Comparison of ENCODE assay signal across 9 cellular contexts in the genomic region with DNA sequence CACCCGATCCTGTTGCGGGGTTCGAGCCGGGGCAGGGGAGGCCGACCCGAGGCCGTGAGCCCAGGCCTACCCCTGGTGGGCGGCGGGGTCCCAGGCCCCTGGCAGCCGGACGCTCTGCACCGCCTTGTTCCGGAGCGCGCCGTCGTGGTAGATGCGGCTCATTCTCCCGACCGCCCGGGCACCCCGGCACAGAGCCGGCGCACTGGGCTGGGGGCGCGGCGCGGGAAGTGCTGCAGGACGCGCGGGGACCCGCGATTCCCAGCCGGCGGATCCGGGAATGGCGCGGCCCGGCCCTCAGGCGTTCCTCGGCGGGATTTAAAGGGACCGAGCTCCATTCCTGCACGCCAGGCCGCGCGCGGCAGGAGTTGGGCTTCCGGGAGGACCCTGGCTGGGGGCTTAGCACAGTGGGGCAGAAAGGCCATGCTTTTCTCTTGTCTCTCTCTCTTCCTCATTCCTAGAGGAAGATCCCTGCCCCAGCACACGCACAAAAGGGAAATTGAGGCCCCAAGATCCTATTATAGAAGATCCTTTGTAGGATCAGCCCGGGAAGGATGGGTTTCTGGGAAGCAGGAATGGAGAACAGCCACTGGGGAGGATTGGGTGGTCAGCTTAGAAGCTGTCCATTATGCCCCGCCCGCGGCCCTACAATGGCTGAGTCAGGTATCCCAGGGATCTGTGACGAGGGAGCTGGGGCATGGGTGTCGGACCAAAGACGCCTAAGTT. TPM values are rescaled to one million over a fixed set of nuclear protein-coding genes. Genes with fewer than 3 reads are reported as not detected.
DNase-seq lines count a peak whose midpoint lies in the region; ATAC-seq and TF ChIP-seq lines count a peak whose summit lies in the region.
"Had no signal": no experiment of that assay in that cellular context is flagged by ENCODE, and none has a peak within 500 bp of the region (broad histone marks: within the 10 kb centered on the region; RNA-seq: fewer than 3 reads in every experiment).

ARPIN (minus strand) TSS at position 279 of the 723 bp plus-strand sequence; CDS start at position 162, 117 bp downstream.

- TF ChIP-seq CTCF in suprapubic skin (IDR thresholded peaks at IDR 0.05) = no peak

- no peak for TF ChIP-seq POLR2A in suprapubic skin (IDR thresholded peaks at IDR 0.05)

- H3K9me3 ChIP-seq in SJCRH30 (replicated peaks) (no peaks in the 10 kb centered on the region), suprapubic skin (no peaks in the 10 kb centered on the region)

- DNase-seq in NCI-H82 (lab: John Stamatoyannopoulos, UW) (peak; percentile 64), NCI-H82 treated with DMSO at 0.1 percent for 48 hours (lab: John Stamatoyannopoulos, UW; ENCODE audit: unreplicated experiment) (no peak), SJCRH30 (peak; percentile 60 to 66), medulla oblongata (ENCODE audit: extremely low spot score) (peak; percentile 27), suprapubic skin (ENCODE audit: low spot score in 2 of 2) (peak; percentile 77 to 82), NCI-H1694 (lab: John Stamatoyannopoulos, UW) (no peak)
- DNase-seq: DND-41 had no signal

- ATAC-seq in GM18861 (IDR thresholded peaks at IDR 0.05; ENCODE audit: unreplicated experiment) = no peak

- no peaks in the 10 kb centered on the region for H3K36me3 ChIP-seq in SJCRH30
- H3K36me3 ChIP-seq in suprapubic skin = peaks cover 20% of the 10 kb centered on the region

- no peak for TF ChIP-seq EP300 in suprapubic skin (IDR thresholded peaks at IDR 0.05)

- H3K4me1 ChIP-seq in SJCRH30 = no peaks in the 10 kb centered on the region
- peaks cover 12% of the 10 kb centered on the region for H3K4me1 ChIP-seq in suprapubic skin

- 40% methylated on average over 10 of the region's 57 CpGs for WGBS in suprapubic skin

- in situ Hi-C loops in endometrial microvascular endothelial cells (cut with HindIII; ENCODE audit: inconsistent ontology term, low pct_unique_long_range_greater_than_20kb, low sequenced_read_pairs) = no loop called here

- no peak within 1 kb of the TSS for H3K27ac ChIP-seq in SJCRH30
- H3K27ac ChIP-seq in suprapubic skin = peak within 1 kb of the TSS; percentile 79

- H3K4me3 ChIP-seq in SJCRH30 = peak within 1 kb of the TSS; percentile 66
- peak within 1 kb of the TSS; percentile 77 for H3K4me3 ChIP-seq in suprapubic skin

- H3K27me3 ChIP-seq in SJCRH30 = peaks cover 2% of the 10 kb centered on the region; the same call in 1 of the 2 replicates
- no peaks in the 10 kb centered on the region for H3K27me3 ChIP-seq in suprapubic skin

RNA-seq across cellular contexts. Expression of gene ARPIN, which starts in this region (rescaled TPM):
- total RNA-seq in SJCRH30 (2014; rRNA removed; shearing (Covaris generic)) = 2.4 and 2.8 TPM in 2 replicates
- 12.5 TPM for total RNA-seq in endometrial microvascular endothelial cells (ENCODE audit: inconsistent ontology term)
- 10 to 100 TPM; 12.0 to 24.8 (median 16.6) TPM for total RNA-seq in suprapubic skin

Comparison
In these comparisons a context has a peak if more than half of its experiments do, and no peak if none do; other contexts are left out.
1. DNase-seq: peak in NCI-H82 (single experiment), SJCRH30 (2 of 2), medulla oblongata (single experiment) and suprapubic skin (2 of 2); none in NCI-H82 treated with DMSO at 0.1 percent for 48 hours (single experiment) and NCI-H1694 (single experiment).